2 cellular contexts compared by ENCODE assay signal in genomic region chr5:14165375-14166091, GRCh38.
TF ChIP-seq lines count a peak whose summit lies in the region.

No MANE protein-coding gene starts in this region.

TF ChIP-seq in A549, 52 proteins besides CTCF, POLR2A, EP300 and RAD21 (continued from another document):
- TF ChIP-seq BCL3 (IDR thresholded peaks at IDR 0.05) (no peak), ZC3H11A (IDR thresholded peaks at IDR 0.05) (no peak), HOXA7 (CRISPR knock-in tag; IDR thresholded peaks at IDR 0.05) (peak; percentile 69; the same call in 1 of the 2 replicates), SMC3 (IDR thresholded peaks at IDR 0.05) (peak; percentile 29; the same call in 2 of the 3 replicates), RARB (CRISPR knock-in tag; IDR thresholded peaks at IDR 0.05) (no peak), USF2 (IDR thresholded peaks at IDR 0.05) (peak; percentile 66), RFX5 (IDR thresholded peaks at IDR 0.05) (no peak), TFCP2L1 (CRISPR knock-in tag; IDR thresholded peaks at IDR 0.05) (no peak), HDAC2 (IDR thresholded peaks at IDR 0.05) (no peak), MAFK (IDR thresholded peaks at IDR 0.05; ENCODE audit: partially characterized antibody) (peak; percentile 63), ZNF302 (CRISPR knock-in tag; IDR thresholded peaks at IDR 0.05) (no peak), RCOR1 (IDR thresholded peaks at IDR 0.05; ENCODE audit: low read depth, low read length) (no peak), JUN (IDR thresholded peaks at IDR 0.05) (peak in 1 of 2 experiments; percentile 64; a peak in 2 of 5 replicates), JUNB (IDR thresholded peaks at IDR 0.05) (peak; percentile 90), NR3C1 (IDR thresholded peaks at IDR 0.05) (no peak), REST (IDR thresholded peaks at IDR 0.05) (no peak), GATA3 (IDR thresholded peaks at IDR 0.05; ENCODE audit: borderline replicate concordance) (peak; percentile 79), HOXB13 (CRISPR knock-in tag; IDR thresholded peaks at IDR 0.05; ENCODE audit: low read depth) (no peak)
- TF ChIP-seq, protein P1, sequence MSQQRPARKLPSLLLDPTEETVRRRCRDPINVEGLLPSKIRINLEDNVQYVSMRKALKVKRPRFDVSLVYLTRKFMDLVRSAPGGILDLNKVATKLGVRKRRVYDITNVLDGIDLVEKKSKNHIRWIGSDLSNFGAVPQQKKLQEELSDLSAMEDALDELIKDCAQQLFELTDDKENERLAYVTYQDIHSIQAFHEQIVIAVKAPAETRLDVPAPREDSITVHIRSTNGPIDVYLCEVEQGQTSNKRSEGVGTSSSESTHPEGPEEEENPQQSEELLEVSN (IDR thresholded peaks at IDR 0.05; ENCODE audit: borderline replicate concordance, low read depth): peak; percentile 36; the same call in 1 of the 2 replicates
- TF ChIP-seq, protein P2, sequence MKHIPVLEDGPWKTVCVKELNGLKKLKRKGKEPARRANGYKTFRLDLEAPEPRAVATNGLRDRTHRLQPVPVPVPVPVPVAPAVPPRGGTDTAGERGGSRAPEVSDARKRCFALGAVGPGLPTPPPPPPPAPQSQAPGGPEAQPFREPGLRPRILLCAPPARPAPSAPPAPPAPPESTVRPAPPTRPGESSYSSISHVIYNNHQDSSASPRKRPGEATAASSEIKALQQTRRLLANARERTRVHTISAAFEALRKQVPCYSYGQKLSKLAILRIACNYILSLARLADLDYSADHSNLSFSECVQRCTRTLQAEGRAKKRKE (CRISPR knock-in tag; IDR thresholded peaks at IDR 0.05; ENCODE audit: low read depth): peak; percentile 73; the same call in 1 of the 2 replicates

TF ChIP-seq in K562, 482 proteins besides CTCF, POLR2A, EP300 and RAD21 (continued from another document):
- peak; percentile 27; the same call in 1 of the 2 replicates for TF ChIP-seq ATF3 (IDR thresholded peaks at IDR 0.05)
- no peak for TF ChIP-seq ATF3 (CRISPR knock-in tag; conservative IDR thresholded peaks at IDR 0.05)
- no peak for TF ChIP-seq FOXJ2 (tag; IDR thresholded peaks at IDR 0.05)
- no peak for TF ChIP-seq KLF16 (IDR thresholded peaks at IDR 0.05)
- TF ChIP-seq SRSF9 (IDR thresholded peaks at IDR 0.05; ENCODE audit: borderline replicate concordance, low read depth, low read length): no peak
- TF ChIP-seq JUND (IDR thresholded peaks at IDR 0.05; ENCODE audit: borderline replicate concordance, low read depth, low read length): 0 out of 2 replicates have a peak, but pooled peaks have one; percentile 2
- no peak for TF ChIP-seq JUND (tag; IDR thresholded peaks at IDR 0.05; ENCODE audit: borderline replicate concordance, low read depth, low read length)
- no peak for TF ChIP-seq NR0B1 (IDR thresholded peaks at IDR 0.05; ENCODE audit: partially characterized antibody)
- TF ChIP-seq GABPB2 (CRISPR knock-in tag; conservative IDR thresholded peaks at IDR 0.05): no peak
- no peak for TF ChIP-seq HNRNPH1 (optimal IDR thresholded peaks at IDR 0.05; ENCODE audit: low read depth, low read length)
- TF ChIP-seq RBM14 (IDR thresholded peaks at IDR 0.05; ENCODE audit: borderline replicate concordance, insufficient read depth, low read depth, low read length): no peak
TF ChIP-seq in K562: peak in this region for 2.
